ENCODE assay signal across 9 cellular contexts in the genomic region with DNA sequence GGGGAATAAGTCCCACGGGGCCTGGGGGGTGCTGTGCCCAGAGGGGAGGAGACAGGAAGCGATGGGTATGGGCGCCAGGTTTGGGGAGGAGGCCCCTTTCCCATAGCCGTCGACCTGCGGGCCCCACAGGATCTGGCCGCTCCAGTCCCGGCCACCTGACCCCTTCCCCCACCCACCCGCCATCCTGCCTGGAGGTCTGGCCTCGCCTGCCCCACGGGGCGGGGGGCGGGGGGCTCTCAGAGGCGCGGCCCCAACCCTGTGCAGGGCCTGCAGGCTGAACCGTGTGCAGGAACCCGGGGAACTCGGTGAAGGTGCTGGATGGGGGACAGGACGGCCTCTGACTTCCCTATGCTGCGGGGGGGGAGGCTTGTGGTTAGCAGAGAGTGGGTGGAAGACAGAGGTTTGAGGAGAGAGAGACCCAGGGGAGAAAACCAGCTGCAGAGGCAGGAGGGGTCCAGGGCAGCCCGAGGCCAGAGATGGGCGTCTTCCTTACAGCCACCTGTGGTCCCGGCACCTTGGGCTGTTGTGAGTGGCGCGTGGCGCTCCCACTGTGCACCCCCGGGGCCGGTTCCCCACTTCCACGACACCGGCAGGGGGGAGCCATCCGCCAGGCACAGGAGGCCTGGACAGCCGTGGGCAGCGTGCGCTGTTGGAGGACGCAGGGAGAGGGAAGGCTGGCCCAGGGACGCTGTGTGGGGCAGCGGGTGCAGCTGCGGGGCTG. TPM values are rescaled to one million over a fixed set of nuclear protein-coding genes. Genes with fewer than 3 reads are reported as not detected.
DNase-seq lines count a peak whose midpoint lies in the region; ATAC-seq and TF ChIP-seq lines count a peak whose summit lies in the region.
"Had no signal": no experiment of that assay in that cellular context is flagged by ENCODE, and none has a peak within 500 bp of the region (broad histone marks: within the 10 kb centered on the region; RNA-seq: fewer than 3 reads in every experiment).

No MANE protein-coding gene starts in this region.

- peak overlapping the region; percentile 82 for H2AK9ac ChIP-seq in IMR-90 (replicated peaks; ENCODE audit: low read depth, low read length, poor library complexity)

- no peak for TF ChIP-seq RAD21 in IMR-90 (IDR thresholded peaks at IDR 0.05; ENCODE audit: low read length)

- no peaks in the 10 kb centered on the region for H3K79me1 ChIP-seq in IMR-90 (ENCODE audit: low read depth in 1 of 2, low read length in 2 of 2)

- intact Hi-C loops in IMR-90 (cut with micrococcal nuclease) = no loop called here

- POLR2A ChIA-PET in IMR-90 (lab: Charles Lee; ENCODE audit: unreplicated experiment) = no interaction called here

- H3K27ac ChIP-seq in IMR-90 (ENCODE audit: insufficient read depth, low read length) = peak overlapping the region; percentile 50; the same call in 1 of the 2 replicates

- no peak overlapping the region for H3K56ac ChIP-seq in IMR-90 (ENCODE audit: extremely low read depth, insufficient read depth, low read length)

- H4K91ac ChIP-seq in IMR-90 (ENCODE audit: insufficient read depth, low read depth, low read length) = peak overlapping the region; percentile 79; the same call in 1 of the 2 replicates

- no peak overlapping the region; the same call in 1 of the 2 replicates for H3K4me2 ChIP-seq in IMR-90 (ENCODE audit: low read depth, low read length)

- no peak overlapping the region for H3K14ac ChIP-seq in IMR-90 (replicated peaks; ENCODE audit: low read depth, low read length)

- H3K4ac ChIP-seq in IMR-90 (ENCODE audit: low read depth, low read length) = peak overlapping the region; percentile 85

- CTCF ChIA-PET in IMR-90 (lab: Yijun Ruan, JAX) = no interaction called here

- WGBS in IMR-90 (ENCODE audit: extremely low coverage in 2 of 2, insufficient read length in 1 of 2), 2 experiments = 72% methylated on average over 3 of the region's 38 CpGs; no CpG with 5 or more reads in 1 of the 2 experiments

- in situ Hi-C loops in IMR-90 (cut with MboI; ENCODE audit: low sequenced_read_pairs) = no loop called here

- dilution Hi-C loops in IMR-90 (cut with HindIII; ENCODE audit: low sequenced_read_pairs, unreplicated experiment) = no loop called here

- no peaks in the 10 kb centered on the region; the same call in 1 of the 2 replicates for H3K27me3 ChIP-seq in IMR-90 (ENCODE audit: control insufficient read depth, insufficient read depth, low read length)

- H3K9ac ChIP-seq in IMR-90 (ENCODE audit: low read depth, low read length) = no peak overlapping the region

- peak overlapping the region; percentile 26; the same call in 1 of the 3 replicates for H2BK15ac ChIP-seq in IMR-90 (ENCODE audit: low read depth, low read length)

- TF ChIP-seq POLR2A in IMR-90 (IDR thresholded peaks at IDR 0.05; ENCODE audit: low read depth, low read length) = no peak

- no peak for TF ChIP-seq CTCF in IMR-90 (conservative IDR thresholded peaks at IDR 0.05; ENCODE audit: low read depth, low read length)

- no peak for ATAC-seq in IMR-90 (ENCODE audit: low read depth)
- no peak for ATAC-seq in GM19023 (IDR thresholded peaks at IDR 0.05; ENCODE audit: unreplicated experiment)

- peak overlapping the region; percentile 86; the same call in 1 of the 2 replicates for H2BK120ac ChIP-seq in IMR-90 (ENCODE audit: low read depth, low read length)

- no peak overlapping the region for H3K23ac ChIP-seq in IMR-90 (ENCODE audit: low read depth, low read length)

- peak overlapping the region; percentile 75; the same call in 1 of the 2 replicates for H2AK5ac ChIP-seq in IMR-90 (ENCODE audit: low read depth, low read length)

- peak overlapping the region; percentile 91 for H2AFZ ChIP-seq in IMR-90 (replicated peaks; ENCODE audit: low read length, poor library complexity)

- DNase-seq in IMR-90 (peak; percentile 30), T-helper 2 cell (peak in 3 of 5 experiments; percentile 10 to 71 (median 56)), ureter (ENCODE audit: low spot score) (no peak), NCI-H526 treated with DMSO at 0.1 percent for 48 hours (lab: John Stamatoyannopoulos, UW) (no peak), NK-92 (lab: John Stamatoyannopoulos, UW; ENCODE audit: unreplicated experiment) (no peak)
- DNase-seq in effector CD4-positive, alpha-beta T cell = peak; percentile 34
- peak; percentile 73 for DNase-seq in stimulated activated CD8-positive, alpha-beta memory T cell treated with anti-CD3 and anti-CD28 coated beads, Interleukin-4, amount 100 ng/mL, for 48 hours

- H3K36me3 ChIP-seq in IMR-90 (ENCODE audit: control insufficient read depth, insufficient read depth, low read length) = no peaks in the 10 kb centered on the region

- H4K20me1 ChIP-seq in IMR-90 (ENCODE audit: insufficient read depth, low read length) = no peaks in the 10 kb centered on the region; the same call in 1 of the 2 replicates

- peak overlapping the region; percentile 82 for H2BK5ac ChIP-seq in IMR-90 (ENCODE audit: low read depth, low read length, poor library complexity, severe bottlenecking)

- H3K9me1 ChIP-seq in IMR-90 (ENCODE audit: insufficient read depth, low read length) = no peaks in the 10 kb centered on the region

- H3K4me1 ChIP-seq in IMR-90 (ENCODE audit: control insufficient read depth, insufficient read depth, low read length) = peaks cover 12% of the 10 kb centered on the region

- no peaks in the 10 kb centered on the region for H3K9me3 ChIP-seq in IMR-90 (ENCODE audit: control insufficient read depth, insufficient read depth, low read length)

- H4K8ac ChIP-seq in IMR-90 (ENCODE audit: low read depth in 2 of 2, low read length in 2 of 2) = peak overlapping the region; percentile 67 to 77; a peak in 3 of 4 replicates

- no peak overlapping the region for H3K18ac ChIP-seq in IMR-90 (ENCODE audit: low read depth, low read length)

- BruUV-seq in IMR-90 (replicated peaks; lab: Mats Ljungman, UMichigan) = no TSS peak

- no peak overlapping the region; the same call in 1 of the 2 replicates for H2BK20ac ChIP-seq in IMR-90 (ENCODE audit: low read depth, low read length)

- no peak overlapping the region for H3K4me3 ChIP-seq in IMR-90 (ENCODE audit: insufficient read depth, low read depth, low read length)

- peak overlapping the region; percentile 95 for H4K5ac ChIP-seq in IMR-90 (ENCODE audit: low read depth, low read length)

TF ChIP-seq in IMR-90, 13 proteins besides CTCF, POLR2A, EP300 and RAD21:
- no peak for TF ChIP-seq BHLHE40 (IDR thresholded peaks at IDR 0.05; ENCODE audit: low read depth, low read length)
- TF ChIP-seq NFE2L2 (IDR thresholded peaks at IDR 0.05; ENCODE audit: low read depth, low read length) = no peak
- TF ChIP-seq MXI1 (IDR thresholded peaks at IDR 0.05; ENCODE audit: borderline replicate concordance, low read depth, low read length) = no peak
- no peak for TF ChIP-seq MAZ (IDR thresholded peaks at IDR 0.05; ENCODE audit: borderline replicate concordance, low read depth, low read length)
- no peak for TF ChIP-seq MAFK (IDR thresholded peaks at IDR 0.05; ENCODE audit: low read depth, low read length)
- no peak for TF ChIP-seq SMC3 (IDR thresholded peaks at IDR 0.05; ENCODE audit: low read depth, low read length)
- TF ChIP-seq, protein P1, sequence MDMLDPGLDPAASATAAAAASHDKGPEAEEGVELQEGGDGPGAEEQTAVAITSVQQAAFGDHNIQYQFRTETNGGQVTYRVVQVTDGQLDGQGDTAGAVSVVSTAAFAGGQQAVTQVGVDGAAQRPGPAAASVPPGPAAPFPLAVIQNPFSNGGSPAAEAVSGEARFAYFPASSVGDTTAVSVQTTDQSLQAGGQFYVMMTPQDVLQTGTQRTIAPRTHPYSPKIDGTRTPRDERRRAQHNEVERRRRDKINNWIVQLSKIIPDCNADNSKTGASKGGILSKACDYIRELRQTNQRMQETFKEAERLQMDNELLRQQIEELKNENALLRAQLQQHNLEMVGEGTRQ (IDR thresholded peaks at IDR 0.05; ENCODE audit: low read depth, low read length) = no peak
- no peak for TF ChIP-seq CHD1 (IDR thresholded peaks at IDR 0.05; ENCODE audit: low read depth, low read length)
- TF ChIP-seq, protein P2, sequence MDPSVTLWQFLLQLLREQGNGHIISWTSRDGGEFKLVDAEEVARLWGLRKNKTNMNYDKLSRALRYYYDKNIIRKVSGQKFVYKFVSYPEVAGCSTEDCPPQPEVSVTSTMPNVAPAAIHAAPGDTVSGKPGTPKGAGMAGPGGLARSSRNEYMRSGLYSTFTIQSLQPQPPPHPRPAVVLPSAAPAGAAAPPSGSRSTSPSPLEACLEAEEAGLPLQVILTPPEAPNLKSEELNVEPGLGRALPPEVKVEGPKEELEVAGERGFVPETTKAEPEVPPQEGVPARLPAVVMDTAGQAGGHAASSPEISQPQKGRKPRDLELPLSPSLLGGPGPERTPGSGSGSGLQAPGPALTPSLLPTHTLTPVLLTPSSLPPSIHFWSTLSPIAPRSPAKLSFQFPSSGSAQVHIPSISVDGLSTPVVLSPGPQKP (IDR thresholded peaks at IDR 0.05; ENCODE audit: borderline replicate concordance, low read depth, low read length) = no peak
- TF ChIP-seq RCOR1 (IDR thresholded peaks at IDR 0.05; ENCODE audit: insufficient replicate concordance, low read length) = no peak
- TF ChIP-seq RFX5 (IDR thresholded peaks at IDR 0.05; ENCODE audit: low read depth, low read length) = no peak
- no peak for TF ChIP-seq CEBPB (IDR thresholded peaks at IDR 0.05; ENCODE audit: low read depth, low read length)
TF ChIP-seq in IMR-90: peak in this region for 0.

RNA-seq across cellular contexts. Expression of a gene that starts 2.5 kb away (rescaled TPM):
- total RNA-seq in IMR-90 (2012; rRNA removed) (0.18 TPM in 1 of 2 replicates, not detected in the other), ureter (3.3 TPM)
- polyA plus RNA-seq in IMR-90 (2012; rRNA removed) = 1.0 and 1.2 TPM in 2 replicates
- polyA plus RNA-seq in IMR-90 (2012; cell fraction: cytosol; rRNA removed) = 0.23 and 0.65 TPM in 2 replicates
- 4.4 and 10.1 TPM in 2 replicates for polyA plus RNA-seq in IMR-90 (2012; cell fraction: nucleus; rRNA removed; ENCODE audit: low replicate concordance)
- total RNA-seq: endothelial cell of umbilical vein had no signal
- polyA plus RNA-seq: endothelial cell of umbilical vein had no signal

RNA-seq across cellular contexts. Expression of a gene that starts 5.1 kb away (rescaled TPM):
- not detected in 2 replicates for total RNA-seq in IMR-90 (2012; rRNA removed)
- polyA plus RNA-seq in IMR-90 (2012; rRNA removed) = 0.15 and 0.44 TPM in 2 replicates
- 0.23 and 0.40 TPM in 2 replicates for polyA plus RNA-seq in IMR-90 (2012; cell fraction: cytosol; rRNA removed)
- polyA plus RNA-seq in IMR-90 (2012; cell fraction: nucleus; rRNA removed; ENCODE audit: low replicate concordance) = 0.63 and 1.3 TPM in 2 replicates
- total RNA-seq in ureter = 2.0 TPM

RNA-seq across cellular contexts. Expression of a gene that starts 22.9 kb away (rescaled TPM):
- total RNA-seq in IMR-90 (2012; rRNA removed) = 57.0 and 69.4 TPM in 2 replicates
- 250 and 252 TPM in 2 replicates for polyA plus RNA-seq in IMR-90 (2012; rRNA removed)
- polyA plus RNA-seq in IMR-90 (2012; cell fraction: cytosol; rRNA removed) = 292 and 384 TPM in 2 replicates
- 224 and 287 TPM in 2 replicates for polyA plus RNA-seq in IMR-90 (2012; cell fraction: nucleus; rRNA removed; ENCODE audit: low replicate concordance)
- total RNA-seq in ureter = 134 TPM

RNA-seq across cellular contexts. Expression of a gene that starts 23.2 kb away (rescaled TPM):
- total RNA-seq in IMR-90 (2012; rRNA removed) (12.2 and 18.3 TPM in 2 replicates), ureter (14.8 TPM)
- polyA plus RNA-seq in IMR-90 (2012; rRNA removed) = 23.0 and 29.2 TPM in 2 replicates
- 24.3 and 37.0 TPM in 2 replicates for polyA plus RNA-seq in IMR-90 (2012; cell fraction: cytosol; rRNA removed)
- 10.2 and 16.5 TPM in 2 replicates for polyA plus RNA-seq in IMR-90 (2012; cell fraction: nucleus; rRNA removed; ENCODE audit: low replicate concordance)

RNA-seq across cellular contexts. Expression of a gene that starts 35.2 kb away (rescaled TPM):
- not detected in 2 replicates for total RNA-seq in IMR-90 (2012; rRNA removed)
- polyA plus RNA-seq in IMR-90 (2012; rRNA removed) = not detected in 2 replicates
- not detected in 2 replicates for polyA plus RNA-seq in IMR-90 (2012; cell fraction: cytosol; rRNA removed)
- not detected in 2 replicates for polyA plus RNA-seq in IMR-90 (2012; cell fraction: nucleus; rRNA removed; ENCODE audit: low replicate concordance)
- total RNA-seq in ureter = 2.3 TPM
- total RNA-seq: endothelial cell of umbilical vein had no signal
- polyA plus RNA-seq: endothelial cell of umbilical vein had no signal

Comparison
In these comparisons a context has a peak if more than half of its experiments do, and no peak if none do; other contexts are left out.
1. DNase-seq: peak in IMR-90 (single experiment), T-helper 2 cell (3 of 5), effector CD4-positive, alpha-beta T cell (single experiment) and stimulated activated CD8-positive, alpha-beta memory T cell treated with anti-CD3 and anti-CD28 coated beads, Interleukin-4, amount 100 ng/mL, for 48 hours (single experiment); none in ureter (single experiment), NCI-H526 treated with DMSO at 0.1 percent for 48 hours (single experiment) and NK-92 (single experiment).